ENCODE assay signal across 1 cellular context in genomic region chr1:211751438-211751837, GRCh38.
TF ChIP-seq lines count a peak whose summit lies in the region.

No MANE protein-coding gene starts in this region.

TF ChIP-seq in GM12878, 131 proteins besides CTCF, POLR2A, EP300 and RAD21 (continued from another document):
- TF ChIP-seq ZBTB4 (CRISPR knock-in tag; IDR thresholded peaks at IDR 0.05) (no peak), CBFB (IDR thresholded peaks at IDR 0.05; ENCODE audit: low read depth) (no peak), NR2C2 (IDR thresholded peaks at IDR 0.05; ENCODE audit: borderline replicate concordance, control insufficient read depth, insufficient read length, low read depth) (no peak), IKZF1 (conservative IDR thresholded peaks at IDR 0.05) (no peak), TCF3 (IDR thresholded peaks at IDR 0.05; ENCODE audit: borderline replicate concordance, insufficient read depth, low read depth, low read length) (no peak), BMI1 (IDR thresholded peaks at IDR 0.05; ENCODE audit: borderline replicate concordance) (no peak), SKIL (IDR thresholded peaks at IDR 0.05; ENCODE audit: low read depth, poor library complexity, severe bottlenecking) (no peak), BCL11A (IDR thresholded peaks at IDR 0.05; ENCODE audit: low read depth, low read length) (no peak), ZBED1 (IDR thresholded peaks at IDR 0.05; ENCODE audit: borderline replicate concordance) (no peak), ATF2 (IDR thresholded peaks at IDR 0.05; ENCODE audit: low read length) (no peak), ZNF687 (IDR thresholded peaks at IDR 0.05) (no peak), PAX5 (IDR thresholded peaks at IDR 0.05; ENCODE audit: borderline replicate concordance, low read depth, low read length) (no peak), CBX5 (IDR thresholded peaks at IDR 0.05; ENCODE audit: low read depth) (no peak)
TF ChIP-seq in GM12878: peak in this region for 0.
